In the genomic region with DNA sequence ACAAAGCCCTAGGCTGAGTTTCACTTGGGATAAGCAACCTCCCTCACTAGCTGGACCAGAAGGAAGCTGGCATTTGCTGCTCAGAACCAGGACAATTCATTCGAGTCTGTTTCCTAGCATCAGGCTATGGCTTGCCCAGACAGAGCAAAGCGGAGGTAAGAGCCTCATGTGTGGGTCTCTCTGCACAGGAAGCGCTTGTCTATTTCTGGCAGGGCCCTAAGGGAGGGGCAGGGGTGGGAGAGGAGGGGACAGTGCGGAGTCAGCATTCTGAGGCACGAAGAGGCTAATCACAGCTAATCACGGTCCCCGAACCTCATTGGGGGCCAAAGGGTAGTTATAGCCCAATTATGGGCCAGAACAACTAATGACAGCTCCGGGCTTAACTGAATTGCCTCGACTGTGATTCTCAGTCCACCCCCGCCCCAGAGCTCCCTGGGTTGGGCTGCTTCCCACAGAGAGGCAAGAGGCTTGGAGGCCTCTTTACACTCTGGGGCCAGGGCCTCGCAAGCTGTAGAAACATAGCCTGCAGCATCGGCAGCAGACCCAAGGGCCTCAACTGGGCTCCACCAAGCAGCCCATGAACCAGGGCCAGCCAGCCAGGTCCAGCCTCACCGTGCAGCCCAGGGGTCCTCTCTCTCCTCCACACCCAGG, we compare ENCODE assay signal across 16 cellular contexts.
DNase-seq lines count a peak whose midpoint lies in the region; ATAC-seq and TF ChIP-seq lines count a peak whose summit lies in the region.
"Had no signal": no experiment of that assay in that cellular context is flagged by ENCODE, and none has a peak within 500 bp of the region (broad histone marks: within the 10 kb centered on the region; RNA-seq: fewer than 3 reads in every experiment).

No MANE protein-coding gene starts in this region.

- no peaks in the 10 kb centered on the region for H3K9me3 Mint-ChIP-seq in activated CD4-positive, alpha-beta T cell treated with anti-CD3 and anti-CD28 coated beads for 36 hours (ENCODE audit: low read depth)
- H3K9me3 Mint-ChIP-seq in activated CD4-positive, alpha-beta T cell treated with anti-CD3 and anti-CD28 coated beads, Interleukin-2, amount 10 ng/mL, durations not matched to agents 24 days and 14 days: no peaks in the 10 kb centered on the region
- no peaks in the 10 kb centered on the region for H3K9me3 Mint-ChIP-seq in activated CD8-positive, alpha-beta T cell treated with anti-CD3 and anti-CD28 coated beads for 36 hours
- H3K9me3 Mint-ChIP-seq in naive B cell: no peaks in the 10 kb centered on the region
- H3K9me3 Mint-ChIP-seq: T-helper 1 cell treated with Interleukin-12 subunit alpha and Interleukin-12 subunit beta and Interleukin-4 antibody, amounts not matched to agents 30 μg/mL and 1 μg/mL, for 36 hours had no signal

- CTCF ChIA-PET in activated CD4-positive, alpha-beta T cell treated with anti-CD3 and anti-CD28 coated beads for 36 hours (lab: Charles Lee): interaction anchor here (0.7 to 1.5 kb wide), 5 partner anchors 27 to 137 kb away, joined by 3 to 4 read pairs (median 3); no protein-coding TSS in a partner anchor
- CTCF ChIA-PET in activated CD8-positive, alpha-beta T cell treated with anti-CD3 and anti-CD28 coated beads for 36 hours (lab: Charles Lee): interaction anchor here (0.9 to 2.0 kb wide), 3 partner anchors 32 to 162 kb away, joined by 3 to 10 read pairs (median 4); no protein-coding TSS in a partner anchor

- no peak for TF ChIP-seq CTCF in GM12865 (IDR thresholded peaks at IDR 0.05; ENCODE audit: insufficient read depth, low read depth, low read length, missing control alignments)
- no peak for TF ChIP-seq CTCF in activated CD8-positive, alpha-beta T cell treated with anti-CD3 and anti-CD28 coated beads for 36 hours (IDR thresholded peaks at IDR 0.05)

- H3K27me3 Mint-ChIP-seq in activated CD4-positive, alpha-beta T cell treated with anti-CD3 and anti-CD28 coated beads for 36 hours: no peaks in the 10 kb centered on the region
- H3K27me3 Mint-ChIP-seq in activated CD4-positive, alpha-beta T cell treated with anti-CD3 and anti-CD28 coated beads, Interleukin-2, amount 10 ng/mL, durations not matched to agents 24 days and 14 days: peaks cover 6% of the 10 kb centered on the region
- H3K27me3 Mint-ChIP-seq in activated CD8-positive, alpha-beta T cell treated with anti-CD3 and anti-CD28 coated beads for 36 hours: no peaks in the 10 kb centered on the region
- no peaks in the 10 kb centered on the region for H3K27me3 Mint-ChIP-seq in naive B cell

- H3K4me3 ChIP-seq in GM12865 (ENCODE audit: low read depth, low read length): no peak overlapping the region
- H3K4me3 ChIP-seq: A549, gastrocnemius medialis, GM23248 had no signal

- DNase-seq in activated CD4-positive, alpha-beta T cell treated with anti-CD3 and anti-CD28 coated beads for 36 hours: peak; percentile 18
- no peak for DNase-seq in activated CD4-positive, alpha-beta T cell treated with anti-CD3 and anti-CD28 coated beads, Interleukin-2, amount 10 ng/mL, durations not matched to agents 24 days and 14 days
- DNase-seq in GM12865 (ENCODE audit: low read depth): peak; percentile 12
- DNase-seq in activated CD8-positive, alpha-beta T cell treated with anti-CD3 and anti-CD28 coated beads for 36 hours: peak; percentile 37
- DNase-seq in naive B cell: no peak
- DNase-seq in GM19240 (ENCODE audit: insufficient read length, low spot score): no peak
- DNase-seq in GOT3 (lab: John Stamatoyannopoulos, UW): no peak
- DNase-seq in DMS53 treated with DMSO at 0.1 percent for 48 hours (lab: John Stamatoyannopoulos, UW; ENCODE audit: unreplicated experiment): no peak
- DNase-seq: activated CD4-positive, alpha-beta T cell treated with anti-CD3 and anti-CD28 coated beads, Interleukin-2, amount 50 U/mL, for 48 hours; gastrocnemius medialis; GM23248; kidney glomerular epithelial cell; NCI-H2171 had no signal

- intact Hi-C loops in activated CD4-positive, alpha-beta T cell treated with anti-CD3 and anti-CD28 coated beads for 36 hours (cut with DNase I, micrococcal nuclease): no loop called here
- intact Hi-C loops in activated CD4-positive, alpha-beta T cell treated with anti-CD3 and anti-CD28 coated beads, Interleukin-2, amount 10 ng/mL, durations not matched to agents 24 days and 14 days (cut with micrococcal nuclease): no loop called here
- intact Hi-C loops in activated CD8-positive, alpha-beta T cell treated with anti-CD3 and anti-CD28 coated beads for 36 hours (cut with micrococcal nuclease): no loop called here

- no peaks in the 10 kb centered on the region for H3K36me3 Mint-ChIP-seq in activated CD4-positive, alpha-beta T cell treated with anti-CD3 and anti-CD28 coated beads for 36 hours (ENCODE audit: low read depth)
- no peaks in the 10 kb centered on the region for H3K36me3 Mint-ChIP-seq in activated CD4-positive, alpha-beta T cell treated with anti-CD3 and anti-CD28 coated beads, Interleukin-2, amount 10 ng/mL, durations not matched to agents 24 days and 14 days (ENCODE audit: low read depth)
- no peaks in the 10 kb centered on the region for H3K36me3 Mint-ChIP-seq in activated CD8-positive, alpha-beta T cell treated with anti-CD3 and anti-CD28 coated beads for 36 hours (ENCODE audit: low read depth)
- no peaks in the 10 kb centered on the region for H3K36me3 Mint-ChIP-seq in naive B cell

- ATAC-seq in activated CD4-positive, alpha-beta T cell treated with anti-CD3 and anti-CD28 coated beads for 36 hours: peak; percentile 55
- ATAC-seq in activated CD8-positive, alpha-beta T cell treated with anti-CD3 and anti-CD28 coated beads for 36 hours: peak; percentile 88
- peak; percentile 94 for ATAC-seq in naive B cell (ENCODE audit: low read depth in 2 of 2)
- ATAC-seq: A549, gastrocnemius medialis, Panc1 had no signal

- H3K4me3 Mint-ChIP-seq in activated CD4-positive, alpha-beta T cell treated with anti-CD3 and anti-CD28 coated beads for 36 hours: no peak overlapping the region
- H3K4me3 Mint-ChIP-seq in activated CD4-positive, alpha-beta T cell treated with anti-CD3 and anti-CD28 coated beads, Interleukin-2, amount 10 ng/mL, durations not matched to agents 24 days and 14 days: no peak overlapping the region
- H3K4me3 Mint-ChIP-seq in activated CD8-positive, alpha-beta T cell treated with anti-CD3 and anti-CD28 coated beads for 36 hours: no peak overlapping the region
- H3K4me3 Mint-ChIP-seq in naive B cell: peak overlapping the region in 7 of 8 donors; percentile 56 to 86 (median 79)
- H3K4me3 Mint-ChIP-seq: T-helper 1 cell treated with Interleukin-12 subunit alpha and Interleukin-12 subunit beta and Interleukin-4 antibody, amounts not matched to agents 30 μg/mL and 1 μg/mL, for 36 hours had no signal

- H3K27ac Mint-ChIP-seq in activated CD4-positive, alpha-beta T cell treated with anti-CD3 and anti-CD28 coated beads for 36 hours: no peak overlapping the region
- H3K27ac Mint-ChIP-seq in activated CD4-positive, alpha-beta T cell treated with anti-CD3 and anti-CD28 coated beads, Interleukin-2, amount 10 ng/mL, durations not matched to agents 24 days and 14 days: no peak overlapping the region
- H3K27ac Mint-ChIP-seq in activated CD8-positive, alpha-beta T cell treated with anti-CD3 and anti-CD28 coated beads for 36 hours: no peak overlapping the region
- peak overlapping the region in 4 of 6 donors; percentile 60 to 94 (median 85) for H3K27ac Mint-ChIP-seq in naive B cell
- H3K27ac Mint-ChIP-seq: T-helper 1 cell treated with Interleukin-12 subunit alpha and Interleukin-12 subunit beta and Interleukin-4 antibody, amounts not matched to agents 30 μg/mL and 1 μg/mL, for 36 hours had no signal

- POLR2A ChIA-PET in activated CD4-positive, alpha-beta T cell treated with anti-CD3 and anti-CD28 coated beads for 36 hours (lab: Charles Lee): no interaction called here
- POLR2A ChIA-PET in activated CD8-positive, alpha-beta T cell treated with anti-CD3 and anti-CD28 coated beads for 36 hours (lab: Charles Lee): interaction anchor here (0.7 to 1.6 kb wide), 3 partner anchors 9 to 37 kb away, joined by 3 to 5 read pairs (median 3); no protein-coding TSS in a partner anchor

- peaks cover 8% of the 10 kb centered on the region for H3K4me1 Mint-ChIP-seq in activated CD4-positive, alpha-beta T cell treated with anti-CD3 and anti-CD28 coated beads for 36 hours
- H3K4me1 Mint-ChIP-seq in activated CD4-positive, alpha-beta T cell treated with anti-CD3 and anti-CD28 coated beads, Interleukin-2, amount 10 ng/mL, durations not matched to agents 24 days and 14 days: no peaks in the 10 kb centered on the region
- peaks cover 13% of the 10 kb centered on the region for H3K4me1 Mint-ChIP-seq in activated CD8-positive, alpha-beta T cell treated with anti-CD3 and anti-CD28 coated beads for 36 hours (ENCODE audit: low read depth)
- H3K4me1 Mint-ChIP-seq in naive B cell: peaks cover 34 to 51% (median 51%) of the 10 kb centered on the region in 3 donors

Comparison
In these comparisons a context has a peak if more than half of its experiments do, and no peak if none do; other contexts are left out.
1. DNase-seq: peak in activated CD4-positive, alpha-beta T cell treated with anti-CD3 and anti-CD28 coated beads for 36 hours (single experiment), GM12865 (single experiment) and activated CD8-positive, alpha-beta T cell treated with anti-CD3 and anti-CD28 coated beads for 36 hours (single experiment); none in activated CD4-positive, alpha-beta T cell treated with anti-CD3 and anti-CD28 coated beads, Interleukin-2, amount 10 ng/mL, durations not matched to agents 24 days and 14 days (single experiment), naive B cell (single experiment), GM19240 (single experiment), GOT3 (single experiment) and DMS53 treated with DMSO at 0.1 percent for 48 hours (single experiment).
2. H3K27ac Mint-ChIP-seq: peak in naive B cell (4 of 6); none in activated CD4-positive, alpha-beta T cell treated with anti-CD3 and anti-CD28 coated beads for 36 hours (single experiment), activated CD4-positive, alpha-beta T cell treated with anti-CD3 and anti-CD28 coated beads, Interleukin-2, amount 10 ng/mL, durations not matched to agents 24 days and 14 days (single experiment) and activated CD8-positive, alpha-beta T cell treated with anti-CD3 and anti-CD28 coated beads for 36 hours (single experiment).
3. H3K4me3 Mint-ChIP-seq: peak in naive B cell (7 of 8); none in activated CD4-positive, alpha-beta T cell treated with anti-CD3 and anti-CD28 coated beads for 36 hours (single experiment), activated CD4-positive, alpha-beta T cell treated with anti-CD3 and anti-CD28 coated beads, Interleukin-2, amount 10 ng/mL, durations not matched to agents 24 days and 14 days (single experiment) and activated CD8-positive, alpha-beta T cell treated with anti-CD3 and anti-CD28 coated beads for 36 hours (single experiment).
4. Peak in every context shown above with its lines, with median percentiles within 50 percentile points of each other: ATAC-seq.